7 cellular contexts compared by ENCODE assay signal in the genomic region with DNA sequence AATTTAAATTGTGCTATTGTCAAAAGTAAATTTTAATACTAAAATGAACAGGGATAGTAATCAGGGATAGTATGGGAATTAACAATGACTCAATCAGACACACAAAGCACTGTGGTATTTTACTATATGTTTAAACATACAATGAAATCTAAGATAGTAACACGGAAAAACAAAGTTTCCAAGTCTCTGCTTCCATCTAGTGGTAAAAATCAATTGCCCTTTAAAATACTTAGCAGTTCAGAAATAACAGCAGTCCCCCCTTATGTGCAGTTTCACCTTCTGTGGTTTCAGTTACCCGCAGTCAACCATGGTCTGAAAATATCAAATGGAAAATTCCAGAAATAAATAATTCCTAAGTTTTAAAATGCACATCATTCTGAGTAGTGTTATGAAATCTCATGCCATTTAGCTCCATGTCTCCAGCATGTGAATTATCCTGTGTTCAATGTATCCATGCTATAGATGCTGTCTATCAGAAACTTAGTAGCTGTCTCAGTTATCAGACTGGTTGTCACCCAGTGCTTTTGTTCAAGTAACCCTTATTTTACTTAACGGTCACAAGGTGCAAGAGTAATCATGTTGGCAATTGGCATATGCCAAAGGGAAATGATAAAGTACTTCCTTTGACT. TPM values are rescaled to one million over a fixed set of nuclear protein-coding genes. Genes with fewer than 3 reads are reported as not detected.
A peak's percentile ranks its signal among the peaks of the same experiment; 100 is the strongest.
DNase-seq lines count a peak whose midpoint lies in the region; ATAC-seq and TF ChIP-seq lines count a peak whose summit lies in the region.

No MANE protein-coding gene starts in this region.

- no peak overlapping the region for H2BK5ac ChIP-seq in H9 (ENCODE audit: insufficient read length, low read length)

- no peaks in the 10 kb centered on the region for H3K23me2 ChIP-seq in H9 (ENCODE audit: insufficient read length, low read depth, low read length, poor library complexity, severe bottlenecking)

- H3K27me3 Mint-ChIP-seq in H9 (ENCODE audit: low read depth) (no peaks in the 10 kb centered on the region), chondrocyte (ENCODE audit: low read depth) (no peaks in the 10 kb centered on the region), glutamatergic neuron (ENCODE audit: unreplicated experiment) (no peaks in the 10 kb centered on the region)

- H3K14ac ChIP-seq in H9 (ENCODE audit: insufficient read depth, low read length), result no peak overlapping the region

- no peak overlapping the region for H2AFZ ChIP-seq in H9 (ENCODE audit: low read length)

- WGBS in H9 (ENCODE audit: extremely low coverage, insufficient read length, low lambda C conversion rate), result no CpG with 5 or more reads among the region's 3 CpGs

- H3K4me1 ChIP-seq in H9 (ENCODE audit: insufficient read depth, low read length), result no peaks in the 10 kb centered on the region; the same call in 1 of the 2 replicates

- H3K27me3 ChIP-seq in GM06990 (replicated peaks; ENCODE audit: control insufficient read depth, insufficient read depth, low read length) (no peaks in the 10 kb centered on the region), H9 (ENCODE audit: insufficient read depth, low read length) (no peaks in the 10 kb centered on the region)

- H3K9me3 ChIP-seq in H9 (ENCODE audit: control insufficient read depth, low read depth, low read length), result no peaks in the 10 kb centered on the region

- no peak overlapping the region for H2BK120ac ChIP-seq in H9 (ENCODE audit: low read depth, low read length, poor library complexity, severe bottlenecking)

- peak; percentile 6 for DNase-seq in GM06990 (ENCODE audit: extremely low read depth, insufficient read length)
- no peak for DNase-seq in H9
- DNase-seq in NCI-H82 treated with DMSO at 0.1 percent for 48 hours (lab: John Stamatoyannopoulos, UW; ENCODE audit: unreplicated experiment), result peak; percentile 36
- no peak for DNase-seq in chondrocyte (ENCODE audit: low spot score)
- no peak for DNase-seq in retinal pigment epithelial cell (ENCODE audit: low read depth)
- DNase-seq in glutamatergic neuron, result no peak

- H4K8ac ChIP-seq in H9 (replicated peaks; ENCODE audit: insufficient read length, low read depth, low read length), result no peak overlapping the region

- H3K79me1 ChIP-seq in H9 (ENCODE audit: insufficient read depth, low read depth, low read length, poor library complexity, severe bottlenecking), result no peaks in the 10 kb centered on the region

- H3K56ac ChIP-seq in H9 (ENCODE audit: insufficient read length, low read depth, low read length), result no peak overlapping the region

- H2AK5ac ChIP-seq in H9 (ENCODE audit: insufficient read length, low read length), result no peak overlapping the region

- TF ChIP-seq CTCF in GM06990 (IDR thresholded peaks at IDR 0.05; ENCODE audit: insufficient read depth, low read length, poor library complexity, severe bottlenecking) (peak; percentile 61), H9 (conservative IDR thresholded peaks at IDR 0.05) (peak; percentile 75), chondrocyte (IDR thresholded peaks at IDR 0.05) (peak; percentile 78), retinal pigment epithelial cell (conservative IDR thresholded peaks at IDR 0.05; ENCODE audit: low read depth, low read length) (peak; percentile 50), glutamatergic neuron (IDR thresholded peaks at IDR 0.05; ENCODE audit: partially characterized antibody, unreplicated experiment) (no peak)

- H3T11ph ChIP-seq in H9 (ENCODE audit: low read length), result no peak overlapping the region

- H2BK15ac ChIP-seq in H9 (ENCODE audit: low read depth, low read length), result no peak overlapping the region

- H2BK12ac ChIP-seq in H9 (ENCODE audit: insufficient read length, low read depth, low read length), result no peak overlapping the region

- no peak overlapping the region for H3K18ac ChIP-seq in H9 (ENCODE audit: insufficient read length, low read depth, low read length)

- H3K36me3 Mint-ChIP-seq in H9 (ENCODE audit: insufficient read depth in 1 of 3, low read depth in 3 of 3) (peaks cover 0 to under 1% (median 0%) of the 10 kb centered on the region in 3 experiments; a peak in 2 of 7 replicates), chondrocyte (ENCODE audit: low read depth) (peaks cover 10% of the 10 kb centered on the region), glutamatergic neuron (ENCODE audit: unreplicated experiment) (no peaks in the 10 kb centered on the region)

- H2BK20ac ChIP-seq in H9 (ENCODE audit: low read depth, low read length, poor library complexity, severe bottlenecking), result no peak overlapping the region

- H3K4me3 Mint-ChIP-seq in H9 (no peak overlapping the region), chondrocyte (ENCODE audit: unreplicated experiment) (no peak overlapping the region), glutamatergic neuron (ENCODE audit: unreplicated experiment) (no peak overlapping the region)

- H3K27ac Mint-ChIP-seq in H9 (no peak overlapping the region), chondrocyte (ENCODE audit: unreplicated experiment) (no peak overlapping the region), glutamatergic neuron (ENCODE audit: unreplicated experiment) (no peak overlapping the region)

- H3K9me3 Mint-ChIP-seq in H9 (no peaks in the 10 kb centered on the region), chondrocyte (ENCODE audit: low read depth) (no peaks in the 10 kb centered on the region), glutamatergic neuron (ENCODE audit: unreplicated experiment) (no peaks in the 10 kb centered on the region)

- H3K4ac ChIP-seq in H9 (ENCODE audit: low read depth, low read length), result no peak overlapping the region

- ATAC-seq in GM21526 (IDR thresholded peaks at IDR 0.05; ENCODE audit: low FRiP score, unreplicated experiment), result no peak

- H3K4me3 ChIP-seq in GM06990 (replicated peaks; ENCODE audit: low read depth, low read length) (no peak overlapping the region), retinal pigment epithelial cell (ENCODE audit: low read length) (no peak overlapping the region)

- no peak overlapping the region for H4K5ac ChIP-seq in H9 (ENCODE audit: insufficient read length, low read depth, low read length)

- H4K91ac ChIP-seq in H9 (ENCODE audit: insufficient read length, low read depth, low read length), result no peak overlapping the region

- no peaks in the 10 kb centered on the region for H3K79me2 ChIP-seq in H9 (ENCODE audit: insufficient read depth, low read length)

- no peak overlapping the region for H3K27ac ChIP-seq in H9 (ENCODE audit: insufficient read length, low read depth, low read length)

- H3K4me1 Mint-ChIP-seq in H9 (no peaks in the 10 kb centered on the region; a peak in 3 of 4 replicates), chondrocyte (ENCODE audit: low read depth) (peaks cover 2% of the 10 kb centered on the region), glutamatergic neuron (ENCODE audit: low read depth, unreplicated experiment) (no peaks in the 10 kb centered on the region)

- H4K20me1 ChIP-seq in H9 (ENCODE audit: control insufficient read depth, insufficient read depth, insufficient read length), result no peaks in the 10 kb centered on the region

- no peak overlapping the region for H3K9ac ChIP-seq in H9 (ENCODE audit: extremely low read depth, insufficient read length, low read length)

- H3K4me2 ChIP-seq in H9 (ENCODE audit: insufficient read depth, insufficient read length, low read length), result no peak overlapping the region

- H3K36me3 ChIP-seq in GM06990 (ENCODE audit: control insufficient read depth, insufficient read depth, low read length), result no peaks in the 10 kb centered on the region

- no peak overlapping the region for H3K23ac ChIP-seq in H9 (ENCODE audit: insufficient read length, low read depth, low read length)

RNA-seq across cellular contexts. Expression of a gene that starts 58.5 kb away (rescaled TPM):
- 7.8 and 9.9 TPM in 2 replicates for total RNA-seq in H9 (2021)
- total RNA-seq in chondrocyte, result 14.8 to 27.1 TPM (median 16.4 TPM) in 3 replicates
- 11.1 TPM for total RNA-seq in glutamatergic neuron (ENCODE audit: unreplicated experiment)

Comparison
In these comparisons a context has a peak if more than half of its experiments do, and no peak if none do; other contexts are left out.
1. DNase-seq: peak in GM06990 (single experiment) and NCI-H82 treated with DMSO at 0.1 percent for 48 hours (single experiment); none in H9 (single experiment), chondrocyte (single experiment), retinal pigment epithelial cell (single experiment) and glutamatergic neuron (single experiment).